7 cellular contexts compared by ENCODE assay signal in the genomic region with DNA sequence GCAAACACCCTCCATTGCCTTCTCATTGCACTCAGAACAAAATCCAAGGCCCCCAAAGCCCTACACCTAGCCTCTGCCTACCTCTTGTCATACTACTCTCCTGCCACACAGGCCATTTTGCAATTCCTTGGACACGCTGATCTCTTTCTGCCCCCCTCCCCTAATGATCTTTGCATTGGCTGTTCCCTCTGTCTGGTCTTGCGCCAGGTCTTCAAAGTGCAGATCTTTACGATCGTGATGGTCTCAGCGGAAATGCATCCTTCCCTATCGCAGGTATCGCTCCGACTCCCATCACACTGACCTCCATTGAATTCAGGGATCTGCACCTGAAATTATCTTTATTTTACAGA. TPM values are rescaled to one million over a fixed set of nuclear protein-coding genes. Genes with fewer than 3 reads are reported as not detected.
DNase-seq lines count a peak whose midpoint lies in the region; ATAC-seq and TF ChIP-seq lines count a peak whose summit lies in the region.

No MANE protein-coding gene starts in this region.

- intact Hi-C loops in spleen (cut with DNase I; ENCODE audit: low total_unique reads), result no loop called here

- TF ChIP-seq POLR2A in spleen (IDR thresholded peaks at IDR 0.05), result no peak

- H3K36me3 ChIP-seq in right atrium auricular region (no peaks in the 10 kb centered on the region), spleen (no peaks in the 10 kb centered on the region)

- H3K27ac ChIP-seq in right atrium auricular region (peak overlapping the region; percentile 90 to 94), spleen (peak overlapping the region in 6 of 8 donors; percentile 79 to 91 (median 88))

- TF ChIP-seq CTCF in HFF-Myc (IDR thresholded peaks at IDR 0.05; ENCODE audit: low read depth, low read length, missing control alignments) (no peak), WI38 (IDR thresholded peaks at IDR 0.05; ENCODE audit: low read depth, low read length) (no peak), right atrium auricular region (IDR thresholded peaks at IDR 0.05) (no peak), spleen (IDR thresholded peaks at IDR 0.05 in 8 of 11, conservative IDR thresholded peaks at IDR 0.05 in 3 of 11) (no peak)

- H3K4me1 ChIP-seq in right atrium auricular region (peaks cover 0 to 29% of the 10 kb centered on the region in 2 donors), spleen (peaks cover 14 to 53% (median 39%) of the 10 kb centered on the region in 6 donors)

- 9 to 19% (median 15%) methylated on average over 8 of the region's 8 CpGs for WGBS in spleen, 5 donors

- H3K9me3 ChIP-seq in right atrium auricular region (no peaks in the 10 kb centered on the region), spleen (no peaks in the 10 kb centered on the region)

- ATAC-seq in HG03139 (IDR thresholded peaks at IDR 0.05; ENCODE audit: unreplicated experiment) (no peak), HG02973 (IDR thresholded peaks at IDR 0.05; ENCODE audit: unreplicated experiment) (no peak)

- H3K4me3 ChIP-seq in HFF-Myc (replicated peaks; ENCODE audit: low read depth, low read length) (peak overlapping the region; percentile 76), WI38 (ENCODE audit: low read depth, low read length) (peak overlapping the region; percentile 80), right atrium auricular region (peak overlapping the region; percentile 96 to 98), spleen (peak overlapping the region; percentile 61 to 97 (median 87))

- DNase-seq in HFF-Myc (ENCODE audit: extremely low read depth, low read depth), result no peak
- DNase-seq in right atrium auricular region (ENCODE audit: low spot score), result no peak
- DNase-seq in spleen, result no peak
- DNase-seq in COLO668 (lab: John Stamatoyannopoulos, UW; ENCODE audit: unreplicated experiment), result no peak

- H3K27me3 ChIP-seq in right atrium auricular region, result no peaks in the 10 kb centered on the region
- no peaks in the 10 kb centered on the region for H3K27me3 ChIP-seq in spleen (replicated peaks in 1 of 7)

RNA-seq across cellular contexts. Expression of gene MOSMO, which starts 0.8 kb away (rescaled TPM):
- total RNA-seq in right atrium auricular region, result 10 to 100 TPM; 10.9 to 12.1 TPM
- total RNA-seq in spleen, result 10 to 100 TPM; 12.3 to 35.7 (median 19.4) TPM
- 10 to 100 TPM in 1 of 3 donors, 1 to 10 TPM in 2; 9.5 to 10.7 (median 9.8) TPM for polyA plus RNA-seq in spleen

RNA-seq across cellular contexts. Expression of gene PDZD9, which starts 6.2 kb away (rescaled TPM):
- total RNA-seq in right atrium auricular region (not detected), spleen (not detected)
- polyA plus RNA-seq in spleen, result not detected

RNA-seq across cellular contexts. Expression of gene UQCRC2, which starts 54.0 kb away (rescaled TPM):
- total RNA-seq in right atrium auricular region (100 to 1,000 TPM; 249 to 489 TPM), spleen (100 to 1,000 TPM; 113 to 172 (median 164) TPM)
- 100 to 1,000 TPM in 1 of 3 donors, 10 to 100 TPM in 2; 75.1 to 107 (median 79.8) TPM for polyA plus RNA-seq in spleen
